In the genomic region with DNA sequence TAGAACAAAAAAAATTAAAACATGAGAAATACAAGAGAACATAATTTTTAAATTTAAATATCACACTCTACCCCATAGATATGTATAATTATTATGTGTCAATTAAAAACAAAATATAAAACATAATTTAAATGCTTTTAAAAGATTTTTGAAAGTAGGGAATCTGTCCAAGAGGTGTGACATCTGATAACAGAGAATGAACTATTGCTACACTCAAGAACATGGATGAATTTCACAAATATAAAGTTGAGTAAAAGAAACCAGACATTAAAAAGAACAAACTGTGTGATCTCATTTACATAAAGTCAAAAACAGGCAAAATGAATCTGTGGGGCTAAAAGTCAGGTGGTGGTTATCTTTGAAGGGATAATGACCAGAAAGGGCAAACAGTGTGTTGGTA, we compare ENCODE assay signal across 20 cellular contexts.
"Had no signal": no experiment of that assay in that cellular context is flagged by ENCODE, and none has a peak within 500 bp of the region (broad histone marks: within the 10 kb centered on the region; RNA-seq: fewer than 3 reads in every experiment).

No MANE protein-coding gene starts in this region.

- H3K36me3 Mint-ChIP-seq: immature natural killer cell; memory B cell; natural killer cell; stimulated activated effector memory CD8-positive, alpha-beta T cell treated with anti-CD3 and anti-CD28 coated beads, Interleukin-12 subunit alpha, Interleukin-12 subunit beta, amount 100 ng/mL, for 72 hours had no signal

- H3K9me3 Mint-ChIP-seq: immature natural killer cell; natural killer cell; stimulated activated effector memory CD8-positive, alpha-beta T cell treated with anti-CD3 and anti-CD28 coated beads, Interleukin-12 subunit alpha, Interleukin-12 subunit beta, amount 100 ng/mL, for 72 hours had no signal

- H3K27me3 Mint-ChIP-seq: memory B cell, progenitor cell of endocrine pancreas had no signal

- DNase-seq: dermis blood vessel endothelial cell; effector memory CD4-positive, alpha-beta T cell; erythroblast; esophagus squamous epithelium; foreskin melanocyte; hypothalamus; immature natural killer cell; natural killer cell; sigmoid colon; stimulated activated CD4-positive, alpha-beta T cell treated with anti-CD3 and anti-CD28 coated beads, Interleukin-2, amount 100 ng/mL, for 24 hours; stimulated activated CD4-positive, alpha-beta T cell treated with anti-CD3 and anti-CD28 coated beads, Interleukin-4, amount 100 ng/mL, for 24 hours; stimulated activated naive CD4-positive, alpha-beta T cell treated with Interleukin-2 at 50 U/mL for 16 hours; stomach; thyroid gland; trophoblast cell had no signal

- FAIRE-seq: keratinocyte had no signal

- H3K4me1 Mint-ChIP-seq: immature natural killer cell; memory B cell; natural killer cell; stimulated activated effector memory CD8-positive, alpha-beta T cell treated with anti-CD3 and anti-CD28 coated beads, Interleukin-12 subunit alpha, Interleukin-12 subunit beta, amount 100 ng/mL, for 72 hours had no signal

- H3K4me3 Mint-ChIP-seq: immature natural killer cell; memory B cell; natural killer cell; neural crest cell; stimulated activated effector memory CD8-positive, alpha-beta T cell treated with anti-CD3 and anti-CD28 coated beads, Interleukin-12 subunit alpha, Interleukin-12 subunit beta, amount 100 ng/mL, for 72 hours had no signal

- H3K27ac Mint-ChIP-seq: immature natural killer cell; memory B cell; natural killer cell; progenitor cell of endocrine pancreas; stimulated activated effector memory CD8-positive, alpha-beta T cell treated with anti-CD3 and anti-CD28 coated beads, Interleukin-12 subunit alpha, Interleukin-12 subunit beta, amount 100 ng/mL, for 72 hours had no signal
